2 cellular contexts compared by ENCODE assay signal in the genomic region with DNA sequence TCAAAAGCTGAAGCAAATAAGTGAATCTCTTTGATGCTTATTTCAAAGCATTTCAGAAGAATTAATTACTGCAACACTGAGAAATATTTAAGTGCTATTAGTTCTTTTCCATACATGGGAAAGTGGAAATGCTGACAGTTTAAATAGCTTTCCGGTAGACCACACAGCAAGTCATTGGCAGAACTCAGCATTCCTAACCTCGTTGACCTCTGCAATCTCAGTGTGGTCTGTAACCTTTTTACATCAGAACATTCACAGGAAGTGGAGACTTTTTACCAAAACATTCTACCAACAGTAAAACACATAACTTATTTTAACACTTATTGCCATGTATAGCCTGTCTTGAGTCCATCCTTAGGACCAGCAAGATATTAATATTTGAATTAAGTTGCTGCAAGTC.
TF ChIP-seq lines count a peak whose summit lies in the region.

No MANE protein-coding gene starts in this region.

TF ChIP-seq in liver, 16 proteins besides CTCF, POLR2A, EP300 and RAD21:
- TF ChIP-seq, protein P1, sequence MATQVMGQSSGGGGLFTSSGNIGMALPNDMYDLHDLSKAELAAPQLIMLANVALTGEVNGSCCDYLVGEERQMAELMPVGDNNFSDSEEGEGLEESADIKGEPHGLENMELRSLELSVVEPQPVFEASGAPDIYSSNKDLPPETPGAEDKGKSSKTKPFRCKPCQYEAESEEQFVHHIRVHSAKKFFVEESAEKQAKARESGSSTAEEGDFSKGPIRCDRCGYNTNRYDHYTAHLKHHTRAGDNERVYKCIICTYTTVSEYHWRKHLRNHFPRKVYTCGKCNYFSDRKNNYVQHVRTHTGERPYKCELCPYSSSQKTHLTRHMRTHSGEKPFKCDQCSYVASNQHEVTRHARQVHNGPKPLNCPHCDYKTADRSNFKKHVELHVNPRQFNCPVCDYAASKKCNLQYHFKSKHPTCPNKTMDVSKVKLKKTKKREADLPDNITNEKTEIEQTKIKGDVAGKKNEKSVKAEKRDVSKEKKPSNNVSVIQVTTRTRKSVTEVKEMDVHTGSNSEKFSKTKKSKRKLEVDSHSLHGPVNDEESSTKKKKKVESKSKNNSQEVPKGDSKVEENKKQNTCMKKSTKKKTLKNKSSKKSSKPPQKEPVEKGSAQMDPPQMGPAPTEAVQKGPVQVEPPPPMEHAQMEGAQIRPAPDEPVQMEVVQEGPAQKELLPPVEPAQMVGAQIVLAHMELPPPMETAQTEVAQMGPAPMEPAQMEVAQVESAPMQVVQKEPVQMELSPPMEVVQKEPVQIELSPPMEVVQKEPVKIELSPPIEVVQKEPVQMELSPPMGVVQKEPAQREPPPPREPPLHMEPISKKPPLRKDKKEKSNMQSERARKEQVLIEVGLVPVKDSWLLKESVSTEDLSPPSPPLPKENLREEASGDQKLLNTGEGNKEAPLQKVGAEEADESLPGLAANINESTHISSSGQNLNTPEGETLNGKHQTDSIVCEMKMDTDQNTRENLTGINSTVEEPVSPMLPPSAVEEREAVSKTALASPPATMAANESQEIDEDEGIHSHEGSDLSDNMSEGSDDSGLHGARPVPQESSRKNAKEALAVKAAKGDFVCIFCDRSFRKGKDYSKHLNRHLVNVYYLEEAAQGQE (IDR thresholded peaks at IDR 0.05): no peak
- TF ChIP-seq NR2F2 (IDR thresholded peaks at IDR 0.05): peak; percentile 98
- TF ChIP-seq SP1 (IDR thresholded peaks at IDR 0.05): peak; percentile 29
- peak in 1 of 2 donors; percentile 14 for TF ChIP-seq RXRA (IDR thresholded peaks at IDR 0.05)
- TF ChIP-seq, protein P2, sequence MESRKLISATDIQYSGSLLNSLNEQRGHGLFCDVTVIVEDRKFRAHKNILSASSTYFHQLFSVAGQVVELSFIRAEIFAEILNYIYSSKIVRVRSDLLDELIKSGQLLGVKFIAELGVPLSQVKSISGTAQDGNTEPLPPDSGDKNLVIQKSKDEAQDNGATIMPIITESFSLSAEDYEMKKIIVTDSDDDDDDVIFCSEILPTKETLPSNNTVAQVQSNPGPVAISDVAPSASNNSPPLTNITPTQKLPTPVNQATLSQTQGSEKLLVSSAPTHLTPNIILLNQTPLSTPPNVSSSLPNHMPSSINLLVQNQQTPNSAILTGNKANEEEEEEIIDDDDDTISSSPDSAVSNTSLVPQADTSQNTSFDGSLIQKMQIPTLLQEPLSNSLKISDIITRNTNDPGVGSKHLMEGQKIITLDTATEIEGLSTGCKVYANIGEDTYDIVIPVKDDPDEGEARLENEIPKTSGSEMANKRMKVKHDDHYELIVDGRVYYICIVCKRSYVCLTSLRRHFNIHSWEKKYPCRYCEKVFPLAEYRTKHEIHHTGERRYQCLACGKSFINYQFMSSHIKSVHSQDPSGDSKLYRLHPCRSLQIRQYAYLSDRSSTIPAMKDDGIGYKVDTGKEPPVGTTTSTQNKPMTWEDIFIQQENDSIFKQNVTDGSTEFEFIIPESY (IDR thresholded peaks at IDR 0.05): no peak

TF ChIP-seq in HepG2, 621 proteins besides CTCF, POLR2A, EP300 and RAD21 (continued from another document):
- TF ChIP-seq, protein P3, sequence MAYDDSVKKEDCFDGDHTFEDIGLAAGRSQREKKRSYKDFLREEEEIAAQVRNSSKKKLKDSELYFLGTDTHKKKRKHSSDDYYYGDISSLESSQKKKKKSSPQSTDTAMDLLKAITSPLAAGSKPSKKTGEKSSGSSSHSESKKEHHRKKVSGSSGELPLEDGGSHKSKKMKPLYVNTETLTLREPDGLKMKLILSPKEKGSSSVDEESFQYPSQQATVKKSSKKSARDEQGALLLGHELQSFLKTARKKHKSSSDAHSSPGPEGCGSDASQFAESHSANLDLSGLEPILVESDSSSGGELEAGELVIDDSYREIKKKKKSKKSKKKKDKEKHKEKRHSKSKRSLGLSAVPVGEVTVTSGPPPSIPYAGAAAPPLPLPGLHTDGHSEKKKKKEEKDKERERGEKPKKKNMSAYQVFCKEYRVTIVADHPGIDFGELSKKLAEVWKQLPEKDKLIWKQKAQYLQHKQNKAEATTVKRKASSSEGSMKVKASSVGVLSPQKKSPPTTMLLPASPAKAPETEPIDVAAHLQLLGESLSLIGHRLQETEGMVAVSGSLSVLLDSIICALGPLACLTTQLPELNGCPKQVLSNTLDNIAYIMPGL (CRISPR knock-in tag; IDR thresholded peaks at IDR 0.05; ENCODE audit: borderline replicate concordance in 1 of 2, low read depth in 1 of 2): no peak
- no peak for TF ChIP-seq SMARCE1 (IDR thresholded peaks at IDR 0.05; ENCODE audit: borderline replicate concordance)
- TF ChIP-seq SAFB2 (CRISPR knock-in tag; IDR thresholded peaks at IDR 0.05; ENCODE audit: borderline replicate concordance, low read depth): no peak
- TF ChIP-seq ATF7-NPFF (CRISPR knock-in tag; IDR thresholded peaks at IDR 0.05; ENCODE audit: low read depth): no peak
- TF ChIP-seq, protein P4, sequence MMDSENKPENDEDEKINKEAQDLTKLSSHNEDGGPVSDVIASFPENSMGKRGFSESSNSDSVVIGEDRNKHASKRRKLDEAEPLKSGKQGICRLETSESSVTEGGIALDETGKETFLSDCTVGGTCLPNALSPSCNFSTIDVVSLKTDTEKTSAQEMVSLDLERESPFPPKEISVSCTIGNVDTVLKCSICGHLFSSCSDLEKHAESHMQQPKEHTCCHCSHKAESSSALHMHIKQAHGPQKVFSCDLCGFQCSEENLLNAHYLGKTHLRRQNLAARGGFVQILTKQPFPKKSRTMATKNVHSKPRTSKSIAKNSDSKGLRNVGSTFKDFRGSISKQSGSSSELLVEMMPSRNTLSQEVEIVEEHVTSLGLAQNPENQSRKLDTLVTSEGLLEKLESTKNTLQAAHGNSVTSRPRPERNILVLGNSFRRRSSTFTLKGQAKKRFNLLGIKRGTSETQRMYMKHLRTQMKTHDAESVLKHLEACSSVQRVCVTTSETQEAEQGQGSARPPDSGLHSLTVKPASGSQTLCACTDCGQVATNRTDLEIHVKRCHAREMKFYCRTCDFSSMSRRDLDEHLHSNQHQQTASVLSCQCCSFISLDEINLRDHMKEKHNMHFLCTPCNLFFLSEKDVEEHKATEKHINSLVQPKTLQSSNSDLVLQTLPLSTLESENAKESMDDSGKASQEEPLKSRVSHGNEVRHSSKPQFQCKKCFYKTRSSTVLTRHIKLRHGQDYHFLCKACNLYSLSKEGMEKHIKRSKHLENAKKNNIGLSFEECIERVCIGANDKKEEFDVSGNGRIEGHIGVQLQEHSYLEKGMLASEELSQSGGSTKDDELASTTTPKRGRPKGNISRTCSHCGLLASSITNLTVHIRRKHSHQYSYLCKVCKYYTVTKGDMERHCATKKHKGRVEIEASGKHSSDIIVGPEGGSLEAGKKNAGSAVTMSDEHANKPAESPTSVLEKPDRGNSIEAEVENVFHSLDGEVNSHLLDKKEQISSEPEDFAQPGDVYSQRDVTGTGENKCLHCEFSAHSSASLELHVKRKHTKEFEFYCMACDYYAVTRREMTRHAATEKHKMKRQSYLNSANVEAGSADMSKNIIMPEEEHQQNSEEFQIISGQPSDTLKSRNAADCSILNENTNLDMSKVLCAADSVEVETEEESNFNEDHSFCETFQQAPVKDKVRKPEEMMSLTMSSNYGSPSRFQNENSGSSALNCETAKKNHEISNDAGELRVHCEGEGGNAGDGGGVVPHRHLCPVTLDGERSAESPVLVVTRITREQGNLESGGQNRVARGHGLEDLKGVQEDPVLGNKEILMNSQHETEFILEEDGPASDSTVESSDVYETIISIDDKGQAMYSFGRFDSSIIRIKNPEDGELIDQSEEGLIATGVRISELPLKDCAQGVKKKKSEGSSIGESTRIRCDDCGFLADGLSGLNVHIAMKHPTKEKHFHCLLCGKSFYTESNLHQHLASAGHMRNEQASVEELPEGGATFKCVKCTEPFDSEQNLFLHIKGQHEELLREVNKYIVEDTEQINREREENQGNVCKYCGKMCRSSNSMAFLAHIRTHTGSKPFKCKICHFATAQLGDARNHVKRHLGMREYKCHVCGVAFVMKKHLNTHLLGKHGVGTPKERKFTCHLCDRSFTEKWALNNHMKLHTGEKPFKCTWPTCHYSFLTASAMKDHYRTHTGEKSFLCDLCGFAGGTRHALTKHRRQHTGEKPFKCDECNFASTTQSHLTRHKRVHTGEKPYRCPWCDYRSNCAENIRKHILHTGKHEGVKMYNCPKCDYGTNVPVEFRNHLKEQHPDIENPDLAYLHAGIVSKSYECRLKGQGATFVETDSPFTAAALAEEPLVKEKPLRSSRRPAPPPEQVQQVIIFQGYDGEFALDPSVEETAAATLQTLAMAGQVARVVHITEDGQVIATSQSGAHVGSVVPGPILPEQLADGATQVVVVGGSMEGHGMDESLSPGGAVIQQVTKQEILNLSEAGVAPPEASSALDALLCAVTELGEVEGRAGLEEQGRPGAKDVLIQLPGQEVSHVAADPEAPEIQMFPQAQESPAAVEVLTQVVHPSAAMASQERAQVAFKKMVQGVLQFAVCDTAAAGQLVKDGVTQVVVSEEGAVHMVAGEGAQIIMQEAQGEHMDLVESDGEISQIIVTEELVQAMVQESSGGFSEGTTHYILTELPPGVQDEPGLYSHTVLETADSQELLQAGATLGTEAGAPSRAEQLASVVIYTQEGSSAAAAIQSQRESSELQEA (CRISPR knock-in tag; IDR thresholded peaks at IDR 0.05; ENCODE audit: not compliant biosample characterization): no peak
- TF ChIP-seq RXRA (CRISPR knock-in tag; IDR thresholded peaks at IDR 0.05): no peak
- no peak for TF ChIP-seq SIX4 (CRISPR knock-in tag; IDR thresholded peaks at IDR 0.05)
- no peak for TF ChIP-seq NR1H2 (CRISPR knock-in tag; IDR thresholded peaks at IDR 0.05; ENCODE audit: borderline replicate concordance, low read depth)
- TF ChIP-seq ZNF766 (CRISPR knock-in tag; IDR thresholded peaks at IDR 0.05; ENCODE audit: borderline replicate concordance): no peak
- no peak for TF ChIP-seq MYC (CRISPR knock-in tag; IDR thresholded peaks at IDR 0.05; ENCODE audit: borderline replicate concordance)
- TF ChIP-seq IKZF1 (IDR thresholded peaks at IDR 0.05): no peak
- no peak for TF ChIP-seq ZFP1 (CRISPR knock-in tag; IDR thresholded peaks at IDR 0.05)
TF ChIP-seq in HepG2: peak in this region for 0.
